ENCODE assay signal across 8 cellular contexts in genomic region chr19:1767464-1767933, GRCh38. TPM values are rescaled to one million over a fixed set of nuclear protein-coding genes. Genes with fewer than 3 reads are reported as not detected.
DNase-seq lines count a peak whose midpoint lies in the region; ATAC-seq, FAIRE-seq and TF ChIP-seq lines count a peak whose summit lies in the region.

No MANE protein-coding gene starts in this region.

- H3K4me3 Mint-ChIP-seq in astrocyte (ENCODE audit: unreplicated experiment) = no peak overlapping the region

- peaks cover 5% of the 10 kb centered on the region for H3K9me3 ChIP-seq in astrocyte (ENCODE audit: insufficient read depth, low read depth, low read length)

- H3K4me2 ChIP-seq in astrocyte (ENCODE audit: low read length) = no peak overlapping the region

- H3K27ac Mint-ChIP-seq in astrocyte (ENCODE audit: unreplicated experiment) = no peak overlapping the region

- H3K36me3 ChIP-seq in astrocyte (ENCODE audit: insufficient read depth, low read length) = no peaks in the 10 kb centered on the region
- no peaks in the 10 kb centered on the region for H3K36me3 ChIP-seq in kidney epithelial cell (ENCODE audit: control insufficient read depth, insufficient read depth, low read length)

- ATAC-seq in GM18868 (IDR thresholded peaks at IDR 0.05; ENCODE audit: unreplicated experiment) = no peak

- peaks cover 64% of the 10 kb centered on the region for H3K27me3 Mint-ChIP-seq in astrocyte (ENCODE audit: low read depth, unreplicated experiment)

- peaks cover 8% of the 10 kb centered on the region for H4K20me1 ChIP-seq in astrocyte (ENCODE audit: insufficient read depth, low read length)

- no peaks in the 10 kb centered on the region for H3K4me1 ChIP-seq in astrocyte (ENCODE audit: insufficient read depth, low read length)

- H3K4me1 Mint-ChIP-seq in astrocyte (ENCODE audit: low read depth, unreplicated experiment) = no peaks in the 10 kb centered on the region

- peak; percentile 57 for TF ChIP-seq CTCF in astrocyte (IDR thresholded peaks at IDR 0.05; ENCODE audit: insufficient read depth, low read depth, low read length)
- TF ChIP-seq CTCF in kidney epithelial cell (IDR thresholded peaks at IDR 0.05; ENCODE audit: insufficient read depth, low read length, poor library complexity, severe bottlenecking) = peak; percentile 96

- no peak overlapping the region for H2AFZ ChIP-seq in astrocyte (ENCODE audit: low read depth, low read length)

- H3K36me3 Mint-ChIP-seq in astrocyte (ENCODE audit: low read depth, unreplicated experiment) = no peaks in the 10 kb centered on the region

- H3K27me3 ChIP-seq in astrocyte (ENCODE audit: insufficient read depth, low read length) (peaks cover 47% of the 10 kb centered on the region), kidney epithelial cell (ENCODE audit: control insufficient read depth, insufficient read depth, low read length) (peaks cover 72% of the 10 kb centered on the region)

- peaks cover 12% of the 10 kb centered on the region for H3K9me3 Mint-ChIP-seq in astrocyte (ENCODE audit: unreplicated experiment)

- H3K9ac ChIP-seq in astrocyte (ENCODE audit: low read length) = no peak overlapping the region

- peak; percentile 38 for DNase-seq in NCI-H1436 (lab: John Stamatoyannopoulos, UW)
- DNase-seq in NCI-H1436 treated with DMSO at 0.1 percent for 48 hours (lab: John Stamatoyannopoulos, UW) = no peak
- peak; percentile 16 to 49 (median 43) for DNase-seq in T-helper 2 cell
- no peak for DNase-seq in astrocyte (ENCODE audit: low read depth)
- DNase-seq in kidney epithelial cell (ENCODE audit: low read depth) = no peak
- DNase-seq in stimulated activated CD8-positive, alpha-beta memory T cell treated with anti-CD3 and anti-CD28 coated beads, Interleukin-15, amount 100 ng/mL, for 24 hours (ENCODE audit: low read depth) = peak; percentile 56
- no peak for DNase-seq in NCI-H1092 treated with DMSO at 0.1 percent for 48 hours (lab: John Stamatoyannopoulos, UW)

- H3K79me2 ChIP-seq in astrocyte (ENCODE audit: insufficient read depth, low read length) = no peaks in the 10 kb centered on the region

- no peak overlapping the region for H3K27ac ChIP-seq in astrocyte (ENCODE audit: low read depth, low read length)

- no peak for FAIRE-seq in astrocyte (lab: Jason Lieb, UNC)

- H3K4me3 ChIP-seq in astrocyte (ENCODE audit: insufficient read depth, low read depth, low read length) (no peak overlapping the region), kidney epithelial cell (ENCODE audit: low read depth, low read length) (no peak overlapping the region)

RNA-seq across cellular contexts. Expression of gene ONECUT3, which starts 14.2 kb away (rescaled TPM):
- total RNA-seq in astrocyte = not detected in 2 replicates
- total RNA-seq in kidney epithelial cell = not detected in 2 replicates

RNA-seq across cellular contexts. Expression of gene ATP8B3, which starts 44.6 kb away (rescaled TPM):
- total RNA-seq in astrocyte (3.0 and 4.4 TPM in 2 replicates), kidney epithelial cell (0.96 TPM in 2 replicates)

Comparison
In these comparisons a context has a peak if more than half of its experiments do, and no peak if none do; other contexts are left out.
1. DNase-seq: peak in NCI-H1436 (single experiment), T-helper 2 cell (5 of 5) and stimulated activated CD8-positive, alpha-beta memory T cell treated with anti-CD3 and anti-CD28 coated beads, Interleukin-15, amount 100 ng/mL, for 24 hours (single experiment); none in NCI-H1436 treated with DMSO at 0.1 percent for 48 hours (single experiment), astrocyte (single experiment), kidney epithelial cell (single experiment) and NCI-H1092 treated with DMSO at 0.1 percent for 48 hours (single experiment).